Comparison of ENCODE assay signal across 1 cellular context in genomic region chr21:29218749-29219148, GRCh38.
TF ChIP-seq lines count a peak whose summit lies in the region.

No MANE protein-coding gene starts in this region.

TF ChIP-seq in HepG2, 621 proteins besides CTCF, POLR2A, EP300 and RAD21 (continued from another document):
- TF ChIP-seq USF2 (IDR thresholded peaks at IDR 0.05; ENCODE audit: low read depth, low read length) (no peak), USF2 (CRISPR knock-in tag; IDR thresholded peaks at IDR 0.05; ENCODE audit: borderline replicate concordance) (no peak), ZNF292 (CRISPR knock-in tag; IDR thresholded peaks at IDR 0.05; ENCODE audit: borderline replicate concordance, low read depth) (no peak)
